Comparison of ENCODE assay signal across 1 cellular context in genomic region chr15:40511472-40512133, GRCh38.
TF ChIP-seq lines count a peak whose summit lies in the region.

No MANE protein-coding gene starts in this region.

TF ChIP-seq in HepG2, 621 proteins besides CTCF, POLR2A, EP300 and RAD21 (continued from another document and continues in another):
- peak; percentile 79; the same call in 1 of the 2 replicates for TF ChIP-seq KLF6 (CRISPR knock-in tag; IDR thresholded peaks at IDR 0.05)
- TF ChIP-seq KLF16 (CRISPR knock-in tag; IDR thresholded peaks at IDR 0.05): peak in 1 of 2 experiments; percentile 75; a peak in 2 of 4 replicates
- peak; percentile 92 for TF ChIP-seq KDM5B (CRISPR knock-in tag; IDR thresholded peaks at IDR 0.05; ENCODE audit: borderline replicate concordance)
- TF ChIP-seq ARHGAP35 (CRISPR knock-in tag; IDR thresholded peaks at IDR 0.05; ENCODE audit: borderline replicate concordance): peak; percentile 63; the same call in 1 of the 2 replicates
- peak; percentile 20; the same call in 1 of the 2 replicates for TF ChIP-seq FOSL2 (CRISPR knock-in tag; IDR thresholded peaks at IDR 0.05)
- no peak for TF ChIP-seq FLYWCH1 (CRISPR knock-in tag; IDR thresholded peaks at IDR 0.05)
- TF ChIP-seq ZNF574 (CRISPR knock-in tag; IDR thresholded peaks at IDR 0.05): peak; percentile 79
- peak; percentile 74; the same call in 1 of the 2 replicates for TF ChIP-seq ZNF547 (CRISPR knock-in tag; IDR thresholded peaks at IDR 0.05)
- peak; percentile 90 for TF ChIP-seq ARID5B (CRISPR knock-in tag; IDR thresholded peaks at IDR 0.05)
- TF ChIP-seq GABPA (IDR thresholded peaks at IDR 0.05; ENCODE audit: low read depth, low read length): no peak
- TF ChIP-seq GABPA (CRISPR knock-in tag; IDR thresholded peaks at IDR 0.05; ENCODE audit: low read depth): no peak
- TF ChIP-seq TFAP4 (IDR thresholded peaks at IDR 0.05; ENCODE audit: borderline replicate concordance, low read depth): no peak; the same call in 1 of the 2 replicates
- TF ChIP-seq ZBTB2 (CRISPR knock-in tag; IDR thresholded peaks at IDR 0.05; ENCODE audit: low read depth): peak; percentile 38; the same call in 1 of the 2 replicates
- no peak for TF ChIP-seq SOX13 (IDR thresholded peaks at IDR 0.05)
- peak in 1 of 2 experiments; percentile 72; a peak in 2 of 4 replicates for TF ChIP-seq SOX13 (CRISPR knock-in tag; conservative IDR thresholded peaks at IDR 0.05 in 1 of 2, IDR thresholded peaks at IDR 0.05 in 1 of 2)
- peak; percentile 99 for TF ChIP-seq ZNF800 (CRISPR knock-in tag; IDR thresholded peaks at IDR 0.05)
- peak; percentile 75 for TF ChIP-seq SMAD1 (CRISPR knock-in tag; IDR thresholded peaks at IDR 0.05; ENCODE audit: borderline replicate concordance, low read depth)
- TF ChIP-seq IKZF1 (IDR thresholded peaks at IDR 0.05): no peak
- no peak for TF ChIP-seq SP140L (CRISPR knock-in tag; IDR thresholded peaks at IDR 0.05; ENCODE audit: borderline replicate concordance)
- no peak for TF ChIP-seq PBX3 (CRISPR knock-in tag; IDR thresholded peaks at IDR 0.05; ENCODE audit: borderline replicate concordance)
- peak; percentile 82 for TF ChIP-seq ZGPAT (CRISPR knock-in tag; IDR thresholded peaks at IDR 0.05)
- peak; percentile 82; the same call in 1 of the 2 replicates for TF ChIP-seq IRF2 (CRISPR knock-in tag; IDR thresholded peaks at IDR 0.05)
- TF ChIP-seq TFDP2 (CRISPR knock-in tag; IDR thresholded peaks at IDR 0.05): peak; percentile 85
- TF ChIP-seq JARID2 (CRISPR knock-in tag; IDR thresholded peaks at IDR 0.05; ENCODE audit: insufficient replicate concordance): no peak
- TF ChIP-seq ATAD3A (CRISPR knock-in tag; IDR thresholded peaks at IDR 0.05): 0 out of 2 replicates have a peak, but pooled peaks have one; percentile 19
- TF ChIP-seq ZFP1 (CRISPR knock-in tag; IDR thresholded peaks at IDR 0.05): 0 out of 2 replicates have a peak, but pooled peaks have one; percentile 35
- TF ChIP-seq ETS1 (CRISPR knock-in tag; IDR thresholded peaks at IDR 0.05): peak; percentile 38; the same call in 1 of the 2 replicates
- 0 out of 2 replicates have a peak, but pooled peaks have one; percentile 29 for TF ChIP-seq KMT2B (CRISPR knock-in tag; IDR thresholded peaks at IDR 0.05)
- 0 out of 2 replicates have a peak, but pooled peaks have one; percentile 41 for TF ChIP-seq ZNF281 (CRISPR knock-in tag; IDR thresholded peaks at IDR 0.05; ENCODE audit: borderline replicate concordance)
- TF ChIP-seq ZC3H13 (CRISPR knock-in tag; IDR thresholded peaks at IDR 0.05): peak; percentile 55; the same call in 1 of the 2 replicates
- peak; percentile 57; the same call in 1 of the 2 replicates for TF ChIP-seq CBFB (CRISPR knock-in tag; IDR thresholded peaks at IDR 0.05)
